In genomic region chr1:88787023-88787903, GRCh38 we compare ENCODE assay signal across 22 cellular contexts.
"Had no signal": no experiment of that assay in that cellular context is flagged by ENCODE, and none has a peak within 500 bp of the region (broad histone marks: within the 10 kb centered on the region; RNA-seq: fewer than 3 reads in every experiment).

No MANE protein-coding gene starts in this region.

- H3K27me3 ChIP-seq: esophagus squamous epithelium, gastrocnemius medialis, ovary, right atrium auricular region, tibial artery had no signal

- H3K4me3 ChIP-seq: esophagus squamous epithelium, gastrocnemius medialis, left ventricle myocardium inferior, ovary, psoas muscle, right atrium auricular region, tibial artery had no signal

- H3K27ac ChIP-seq: esophagus squamous epithelium, gastrocnemius medialis, left ventricle myocardium inferior, ovary, psoas muscle, right atrium auricular region, tibial artery, WERI-Rb-1 had no signal

- DNase-seq: activated CD4-positive, alpha-beta T cell treated with anti-CD3 and anti-CD28 coated beads for 36 hours; activated CD4-positive, alpha-beta T cell treated with anti-CD3 and anti-CD28 coated beads, Interleukin-2, amount 50 U/mL, for 48 hours; activated gamma-delta T cell; activated naive CD4-positive, alpha-beta T cell treated with anti-CD3 and anti-CD28 coated beads, Interleukin-2, amount 50 U/mL, for 16 hours; activated naive CD8-positive, alpha-beta T cell treated with anti-CD3 and anti-CD28 coated beads, Interleukin-2, amount 50 U/mL, for 24 hours; activated T-cell treated with anti-CD3 and anti-CD28 coated beads, Interleukin-2, amount 50 U/mL, for 72 hours; cerebellar nuclear complex; cortex of kidney; endodermal cell; esophagus squamous epithelium; gastrocnemius medialis; hippocampal formation; left ventricle myocardium inferior; naive thymus-derived CD8-positive, alpha-beta T cell; ovary; psoas muscle; stimulated activated CD4-positive, alpha-beta T cell treated with anti-CD3 and anti-CD28 coated beads, Interleukin-4, amount 100 ng/mL, for 24 hours; stimulated activated naive CD8-positive, alpha-beta T cell treated with anti-CD3 and anti-CD28 coated beads, Interleukin-15, Interleukin-2, amounts not matched to agents 100 U/mL and 50 U/mL, for 24 hours; T-helper 17 cell; tibial artery; WERI-Rb-1 had no signal

- H3K9me3 ChIP-seq: esophagus squamous epithelium, gastrocnemius medialis, left ventricle myocardium inferior, ovary, psoas muscle, right atrium auricular region, tibial artery had no signal

- H3K36me3 ChIP-seq: ovary had no signal

- ATAC-seq: activated CD4-positive, alpha-beta T cell treated with anti-CD3 and anti-CD28 coated beads for 36 hours; activated naive CD8-positive, alpha-beta T cell treated with anti-CD3 and anti-CD28 coated beads, Interleukin-2, amount 50 U/mL, for 24 hours; activated T-cell treated with anti-CD3 and anti-CD28 coated beads, Interleukin-2, amount 50 U/mL, for 72 hours; gastrocnemius medialis; naive thymus-derived CD8-positive, alpha-beta T cell; psoas muscle; stimulated activated naive CD8-positive, alpha-beta T cell treated with anti-CD3 and anti-CD28 coated beads, Interleukin-15, Interleukin-2, amounts not matched to agents 100 U/mL and 50 U/mL, for 24 hours; T-helper 17 cell had no signal

- H3K4me1 ChIP-seq: esophagus squamous epithelium, gastrocnemius medialis, left ventricle myocardium inferior, psoas muscle, right atrium auricular region, tibial artery had no signal
